ENCODE assay signal across 1 cellular context in genomic region chr9:111866976-111867375, GRCh38.
A peak's percentile ranks its signal among the peaks of the same experiment; 100 is the strongest.
TF ChIP-seq lines count a peak whose summit lies in the region.

No MANE protein-coding gene starts in this region.

TF ChIP-seq in K562, 482 proteins besides CTCF, POLR2A, EP300 and RAD21 (continued from another document):
- TF ChIP-seq, protein P1, sequence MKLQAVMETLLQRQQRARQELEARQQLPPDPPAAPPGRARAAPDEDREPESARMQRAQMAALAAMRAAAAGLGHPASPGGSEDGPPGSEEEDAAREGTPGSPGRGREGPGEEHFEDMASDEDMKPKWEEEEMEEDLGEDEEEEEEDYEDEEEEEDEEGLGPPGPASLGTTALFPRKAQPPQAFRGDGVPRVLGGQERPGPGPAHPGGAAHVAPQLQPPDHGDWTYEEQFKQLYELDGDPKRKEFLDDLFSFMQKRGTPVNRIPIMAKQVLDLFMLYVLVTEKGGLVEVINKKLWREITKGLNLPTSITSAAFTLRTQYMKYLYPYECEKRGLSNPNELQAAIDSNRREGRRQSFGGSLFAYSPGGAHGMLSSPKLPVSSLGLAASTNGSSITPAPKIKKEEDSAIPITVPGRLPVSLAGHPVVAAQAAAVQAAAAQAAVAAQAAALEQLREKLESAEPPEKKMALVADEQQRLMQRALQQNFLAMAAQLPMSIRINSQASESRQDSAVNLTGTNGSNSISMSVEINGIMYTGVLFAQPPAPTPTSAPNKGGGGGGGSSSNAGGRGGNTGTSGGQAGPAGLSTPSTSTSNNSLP (IDR thresholded peaks at IDR 0.05; ENCODE audit: borderline replicate concordance, low read depth, low read length) = peak; percentile 84; the same call in 1 of the 2 replicates
- TF ChIP-seq ZNF24 (IDR thresholded peaks at IDR 0.05) (no peak), CBFA2T3 (IDR thresholded peaks at IDR 0.05) (peak; percentile 56), POLR3G (IDR thresholded peaks at IDR 0.05; ENCODE audit: extremely low read depth, insufficient read length, insufficient replicate concordance) (no peak), CREB3L1 (IDR thresholded peaks at IDR 0.05; ENCODE audit: borderline replicate concordance, low read depth) (no peak), NFATC3 (IDR thresholded peaks at IDR 0.05) (no peak), HSF4 (CRISPR knock-in tag; IDR thresholded peaks at IDR 0.05; ENCODE audit: borderline replicate concordance) (no peak), PBX2 (CRISPR knock-in tag; IDR thresholded peaks at IDR 0.05; ENCODE audit: low read depth) (no peak), PBX2 (tag; conservative IDR thresholded peaks at IDR 0.05; ENCODE audit: low read depth) (no peak), TEAD4 (IDR thresholded peaks at IDR 0.05; ENCODE audit: low read length) (peak; percentile 66; the same call in 1 of the 2 replicates), TEAD4 (CRISPR knock-in tag; IDR thresholded peaks at IDR 0.05; ENCODE audit: borderline replicate concordance) (no peak), CREM (IDR thresholded peaks at IDR 0.05; ENCODE audit: low read depth) (peak; percentile 27; the same call in 1 of the 2 replicates), ID3 (CRISPR knock-in tag; IDR thresholded peaks at IDR 0.05) (no peak), ID3 (tag; IDR thresholded peaks at IDR 0.05) (no peak), FOXA3 (CRISPR knock-in tag; conservative IDR thresholded peaks at IDR 0.05 in 1 of 2, IDR thresholded peaks at IDR 0.05 in 1 of 2) (peak in 1 of 2 experiments; percentile 38; a peak in 1 of 4 replicates), ZNF778 (CRISPR knock-in tag; IDR thresholded peaks at IDR 0.05) (no peak), TCF7 (IDR thresholded peaks at IDR 0.05; ENCODE audit: borderline replicate concordance) (no peak), MED1 (CRISPR knock-in tag; IDR thresholded peaks at IDR 0.05; ENCODE audit: borderline replicate concordance) (no peak), GTF2B (IDR thresholded peaks at IDR 0.05; ENCODE audit: extremely low read depth, insufficient read length) (no peak), TAF9B (IDR thresholded peaks at IDR 0.05; ENCODE audit: partially characterized antibody) (peak; percentile 40), MNT (conservative IDR thresholded peaks at IDR 0.05) (peak in 1 of 2 experiments; percentile 12; a peak in 1 of 4 replicates), RBM14 (IDR thresholded peaks at IDR 0.05; ENCODE audit: borderline replicate concordance, insufficient read depth, low read depth, low read length) (no peak), NR4A1 (CRISPR knock-in tag; IDR thresholded peaks at IDR 0.05) (no peak), NR4A1 (tag; IDR thresholded peaks at IDR 0.05) (no peak)
